ENCODE assay signal across 15 cellular contexts in the genomic region with DNA sequence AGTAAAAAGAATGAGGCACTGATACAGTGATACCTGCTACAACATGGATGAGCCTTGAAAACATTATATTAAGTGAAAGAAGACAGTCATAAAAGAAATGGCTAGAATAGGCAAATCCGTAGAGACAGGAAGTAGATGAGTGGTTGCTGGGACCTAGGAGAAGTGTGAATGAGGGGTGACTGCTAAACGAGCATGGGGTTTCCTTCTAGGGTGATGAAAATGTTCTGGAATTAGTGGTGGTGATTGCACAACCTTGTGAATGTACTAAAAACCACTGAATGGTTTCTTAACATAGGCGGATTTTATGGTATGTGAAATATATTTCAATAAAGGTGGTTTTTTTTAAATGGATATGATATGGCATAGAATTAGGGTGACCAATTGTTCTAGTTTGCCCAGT. TPM values are rescaled to one million over a fixed set of nuclear protein-coding genes. Genes with fewer than 3 reads are reported as not detected.
A peak's percentile ranks its signal among the peaks of the same experiment; 100 is the strongest.
DNase-seq lines count a peak whose midpoint lies in the region; ATAC-seq and TF ChIP-seq lines count a peak whose summit lies in the region.
"Had no signal": no experiment of that assay in that cellular context is flagged by ENCODE, and none has a peak within 500 bp of the region (broad histone marks: within the 10 kb centered on the region; RNA-seq: fewer than 3 reads in every experiment).

No MANE protein-coding gene starts in this region.

- intact Hi-C loops in mammary epithelial cell (cut with micrococcal nuclease) = no loop called here

- no peaks in the 10 kb centered on the region for H3K79me2 ChIP-seq in mammary epithelial cell (ENCODE audit: insufficient read depth, low read length)

- TF ChIP-seq CTCF in mammary epithelial cell (conservative IDR thresholded peaks at IDR 0.05 in 1 of 2, IDR thresholded peaks at IDR 0.05 in 1 of 2; ENCODE audit: extremely low read depth in 1 of 2, insufficient read depth in 1 of 2, low read depth in 1 of 2, low read length in 2 of 2) = no peak
- TF ChIP-seq CTCF in foreskin keratinocyte (conservative IDR thresholded peaks at IDR 0.05) = no peak

- no peaks in the 10 kb centered on the region for H4K20me1 ChIP-seq in mammary epithelial cell (ENCODE audit: insufficient read depth, low read length)

- no TSS peak for BruUV-seq in mammary epithelial cell (replicated peaks; lab: Mats Ljungman, UMichigan)

- no peak overlapping the region for H3K9ac ChIP-seq in mammary epithelial cell (ENCODE audit: insufficient read depth, low read length)
- H3K9ac ChIP-seq: KMS-11 had no signal

- H3K27me3 ChIP-seq in mammary epithelial cell (ENCODE audit: insufficient read depth, low read length) (no peaks in the 10 kb centered on the region), foreskin keratinocyte (no peaks in the 10 kb centered on the region)
- H3K27me3 ChIP-seq: pancreas had no signal

- in situ Hi-C loops in mammary epithelial cell (cut with MboI; ENCODE audit: low sequenced_read_pairs in 2 of 2) = no loop called here

- 0% methylated on average over 3 of the region's 3 CpGs for WGBS in mammary epithelial cell (ENCODE audit: low coverage, missing lambda C conversion rate)

- peaks cover 48% of the 10 kb centered on the region for H3K4me1 ChIP-seq in mammary epithelial cell (ENCODE audit: insufficient read depth, low read length)
- H3K4me1 ChIP-seq in foreskin keratinocyte = peaks cover 9% of the 10 kb centered on the region
- H3K4me1 ChIP-seq: pancreas had no signal

- dilution Hi-C loops in mammary epithelial cell (cut with HindIII; ENCODE audit: low sequenced_read_pairs) = no loop called here

- DNase-seq in GF-D8 (lab: John Stamatoyannopoulos, UW) (peak; percentile 10), NOMO-1 treated with DMSO at 0.1 percent for 48 hours (lab: John Stamatoyannopoulos, UW; ENCODE audit: unreplicated experiment) (peak; percentile 69), mammary epithelial cell (peak; percentile 80), foreskin keratinocyte (peak; percentile 66 to 82)
- DNase-seq in activated naive CD4-positive, alpha-beta T cell treated with anti-CD3 and anti-CD28 coated beads, Interleukin-2, amount 50 U/mL, for 16 hours = no peak
- DNase-seq in stimulated activated CD4-positive, alpha-beta T cell treated with anti-CD3 and anti-CD28 coated beads, Interleukin-4, amount 100 ng/mL, for 24 hours = no peak
- DNase-seq: activated CD8-positive, alpha-beta memory T cell treated with anti-CD3 and anti-CD28 coated beads, Interleukin-2, amount 10 ng/mL, durations not matched to agents 7 days and 5 days; amygdala; NCI-H1436 treated with DMSO at 0.1 percent for 48 hours; pancreas had no signal

- H3K9me3 ChIP-seq in mammary epithelial cell (replicated peaks; ENCODE audit: insufficient read depth, low read length) = no peaks in the 10 kb centered on the region
- H3K9me3 ChIP-seq: pancreas had no signal

- no peaks in the 10 kb centered on the region for H3K36me3 ChIP-seq in mammary epithelial cell (ENCODE audit: insufficient read depth, low read length)
- H3K36me3 ChIP-seq: pancreas had no signal

- H2AFZ ChIP-seq in mammary epithelial cell (ENCODE audit: low read depth, low read length) = peak overlapping the region; percentile 26

- H3K4me2 ChIP-seq in mammary epithelial cell (ENCODE audit: insufficient read depth, low read depth, low read length) = peak overlapping the region; percentile 26
- H3K4me2 ChIP-seq: KMS-11 had no signal

- H3K27ac ChIP-seq in mammary epithelial cell (ENCODE audit: insufficient read depth, low read depth, low read length) (peak overlapping the region; percentile 39), foreskin keratinocyte (no peak overlapping the region)
- H3K27ac ChIP-seq: KMS-11, pancreas had no signal

- H3K4me3 ChIP-seq in mammary epithelial cell (replicated peaks in 1 of 3; ENCODE audit: insufficient read depth in 1 of 3, low read depth in 2 of 3, low read length in 3 of 3) = no peak overlapping the region
- H3K4me3 ChIP-seq: lung, pancreas had no signal

- CTCF ChIA-PET in mammary epithelial cell (lab: Charles Lee; ENCODE audit: low non-redundant PET) = no interaction called here

- ATAC-seq in foreskin keratinocyte (no peak), HG03469 (IDR thresholded peaks at IDR 0.05; ENCODE audit: unreplicated experiment) (no peak)
- ATAC-seq: activated CD8-positive, alpha-beta memory T cell treated with anti-CD3 and anti-CD28 coated beads, Interleukin-2, amount 10 ng/mL, durations not matched to agents 7 days and 5 days; pancreas; Right ventricle myocardium inferior had no signal

RNA-seq across cellular contexts. Expression of a gene that starts 12.6 kb away (rescaled TPM):
- total RNA-seq in mammary epithelial cell (100 to 1,000 TPM; 230 to 583 TPM), foreskin keratinocyte (153 and 158 TPM in 2 replicates)
- polyA plus RNA-seq in mammary epithelial cell (737 TPM), foreskin keratinocyte (328 and 341 TPM in 2 replicates)
- 521 TPM for polyA minus RNA-seq in mammary epithelial cell

RNA-seq across cellular contexts. Expression of a gene that starts 27.5 kb away (rescaled TPM):
- under 1 TPM in 1 of 2 donors, not detected in 1; 0.33 TPM for total RNA-seq in mammary epithelial cell
- 0.24 TPM for polyA plus RNA-seq in mammary epithelial cell
- polyA minus RNA-seq in mammary epithelial cell = not detected
- total RNA-seq in foreskin keratinocyte = 3.4 and 4.5 TPM in 2 replicates
- 5.7 and 5.9 TPM in 2 replicates for polyA plus RNA-seq in foreskin keratinocyte
- total RNA-seq: activated CD8-positive, alpha-beta memory T cell treated with anti-CD3 and anti-CD28 coated beads, Interleukin-2, amount 10 ng/mL, durations not matched to agents 7 days and 5 days; activated T-helper 2 cell treated with anti-CD3 and anti-CD28 coated beads, Interferon-gamma antibody, Interleukin-2, Interleukin-4, amounts not matched to agents 10 μg/mL and 5 μg/mL and 100 μg/mL, durations not matched to agents 14 hours and 24 hours and 36 hours had no signal

Comparison
In these comparisons a context has a peak if more than half of its experiments do, and no peak if none do; other contexts are left out.
1. DNase-seq: peak in GF-D8 (single experiment), NOMO-1 treated with DMSO at 0.1 percent for 48 hours (single experiment), mammary epithelial cell (single experiment) and foreskin keratinocyte (2 of 2); none in activated naive CD4-positive, alpha-beta T cell treated with anti-CD3 and anti-CD28 coated beads, Interleukin-2, amount 50 U/mL, for 16 hours (single experiment) and stimulated activated CD4-positive, alpha-beta T cell treated with anti-CD3 and anti-CD28 coated beads, Interleukin-4, amount 100 ng/mL, for 24 hours (single experiment).